In the genomic region with DNA sequence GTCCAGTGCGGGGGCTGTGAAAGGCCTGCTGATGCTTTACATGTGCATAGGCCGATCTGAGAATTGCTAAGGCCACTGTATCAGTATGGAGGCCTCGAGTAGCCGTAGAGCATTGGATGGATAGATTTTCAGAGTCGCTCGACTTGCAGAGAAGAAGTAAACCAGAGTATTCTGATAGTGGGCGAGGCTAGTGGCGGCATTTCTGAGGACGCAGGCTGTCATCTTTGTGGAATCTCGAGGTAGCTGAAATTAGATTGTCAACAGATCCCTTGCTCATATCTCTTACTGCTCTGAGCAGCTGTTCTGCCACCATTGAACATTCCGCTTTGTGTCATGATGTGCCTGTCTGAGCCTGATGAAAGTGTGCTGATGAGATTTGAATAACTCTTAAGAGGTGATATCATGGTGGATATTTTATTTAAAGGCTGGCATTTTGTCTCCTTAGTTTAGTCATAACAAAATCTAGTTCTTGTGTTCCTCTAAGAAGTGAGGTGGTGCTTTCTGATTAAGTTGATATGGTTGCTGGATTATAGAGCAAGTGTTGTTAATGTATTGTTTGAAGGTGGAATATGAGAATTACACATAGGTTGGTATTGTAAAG, we compare ENCODE assay signal across 8 cellular contexts. TPM values are rescaled to one million over a fixed set of nuclear protein-coding genes. Genes with fewer than 3 reads are reported as not detected.
DNase-seq lines count a peak whose midpoint lies in the region; ATAC-seq and TF ChIP-seq lines count a peak whose summit lies in the region.

No MANE protein-coding gene starts in this region.

- no peak for TF ChIP-seq CTCF in HFFc6 (IDR thresholded peaks at IDR 0.05)

- peak overlapping the region in 19 of 21 experiments; percentile 78 to 99 (median 98) for H3K27ac ChIP-seq in skin epidermis

- ATAC-seq in activated T-helper 17 cell treated with anti-CD3 and anti-CD28 coated beads, Interleukin-2, amount 50 U/mL, for 72 hours (replicated peaks): no peak
- no peak for ATAC-seq in GM18909 (IDR thresholded peaks at IDR 0.05; ENCODE audit: poor library complexity, unreplicated experiment)

- H3K27me3 Mint-ChIP-seq in HFFc6 (ENCODE audit: insufficient read depth): no peaks in the 10 kb centered on the region; the same call in 1 of the 2 replicates
- H3K27me3 Mint-ChIP-seq in activated T-helper 17 cell treated with anti-CD3 and anti-CD28 coated beads, Interleukin-2, amount 50 U/mL, for 72 hours: no peaks in the 10 kb centered on the region

- peaks cover 50% of the 10 kb centered on the region for H3K4me1 Mint-ChIP-seq in HFFc6 (ENCODE audit: low read depth)
- H3K4me1 Mint-ChIP-seq in activated T-helper 17 cell treated with anti-CD3 and anti-CD28 coated beads, Interleukin-2, amount 50 U/mL, for 72 hours: peaks cover 26% of the 10 kb centered on the region

- H3K9me3 Mint-ChIP-seq in HFFc6: no peaks in the 10 kb centered on the region
- H3K9me3 Mint-ChIP-seq in activated T-helper 17 cell treated with anti-CD3 and anti-CD28 coated beads, Interleukin-2, amount 50 U/mL, for 72 hours: no peaks in the 10 kb centered on the region

- H3K4me3 ChIP-seq in iPS-11a (ENCODE audit: low read depth, low read length) (peak overlapping the region; percentile 73), skin epidermis (peak overlapping the region; percentile 72 to 93 (median 87))

- H3K36me3 Mint-ChIP-seq in HFFc6 (ENCODE audit: low read depth): peaks cover 14% of the 10 kb centered on the region
- H3K36me3 Mint-ChIP-seq in activated T-helper 17 cell treated with anti-CD3 and anti-CD28 coated beads, Interleukin-2, amount 50 U/mL, for 72 hours (ENCODE audit: low read depth): no peaks in the 10 kb centered on the region

- H3K27ac Mint-ChIP-seq in HFFc6: peak overlapping the region; percentile 100
- peak overlapping the region; percentile 70 for H3K27ac Mint-ChIP-seq in activated T-helper 17 cell treated with anti-CD3 and anti-CD28 coated beads, Interleukin-2, amount 50 U/mL, for 72 hours

- peak overlapping the region; percentile 88 for H3K4me3 Mint-ChIP-seq in HFFc6
- peak overlapping the region; percentile 66 for H3K4me3 Mint-ChIP-seq in activated T-helper 17 cell treated with anti-CD3 and anti-CD28 coated beads, Interleukin-2, amount 50 U/mL, for 72 hours

- peak; percentile 65 for DNase-seq in Ammon's horn (ENCODE audit: low spot score)
- DNase-seq in HFFc6: peak; percentile 52
- DNase-seq in dermis blood vessel endothelial cell: no peak
- DNase-seq in H4 (ENCODE audit: low spot score): no peak

RNA-seq across cellular contexts. Expression of gene KIF1B, which starts 1.5 kb away (rescaled TPM):
- total RNA-seq in HFFc6 (2021; fragmentation: NEBNext Ultra II Directional; extraction: Animal tissue kit (Norgen Biotek cat#: 25700)): 10 to 100 TPM; 35.2 to 41.6 (median 39.3) TPM
- 10 to 100 TPM; 13.5 to 17.0 TPM for total RNA-seq in activated T-helper 17 cell treated with anti-CD3 and anti-CD28 coated beads, Interleukin-2, amount 50 U/mL, for 72 hours
- total RNA-seq in dermis blood vessel endothelial cell: 39.5 and 71.1 TPM in 2 replicates
- total RNA-seq in H4 (2014; rRNA removed; shearing (Covaris generic)): 11.4 and 13.6 TPM in 2 replicates

Comparison
In these comparisons a context has a peak if more than half of its experiments do, and no peak if none do; other contexts are left out.
1. DNase-seq: peak in Ammon's horn (single experiment) and HFFc6 (single experiment); none in dermis blood vessel endothelial cell (single experiment) and H4 (single experiment).